1 cellular context compared by ENCODE assay signal in genomic region chr20:37270586-37271420, GRCh38.
A peak's percentile ranks its signal among the peaks of the same experiment; 100 is the strongest.
TF ChIP-seq lines count a peak whose summit lies in the region.

No MANE protein-coding gene starts in this region.

TF ChIP-seq in GM12878, 131 proteins besides CTCF, POLR2A, EP300 and RAD21 (continued from another document and continues in another):
- TF ChIP-seq IKZF1 (conservative IDR thresholded peaks at IDR 0.05) (peak; percentile 92), E4F1 (IDR thresholded peaks at IDR 0.05; ENCODE audit: borderline replicate concordance, partially characterized antibody) (no peak), MEF2A (IDR thresholded peaks at IDR 0.05; ENCODE audit: insufficient read depth, low read depth, low read length) (peak; percentile 43; the same call in 1 of the 2 replicates), IRF3 (IDR thresholded peaks at IDR 0.05) (no peak), CEBPZ (IDR thresholded peaks at IDR 0.05; ENCODE audit: low read depth, low read length) (no peak), CBX5 (IDR thresholded peaks at IDR 0.05; ENCODE audit: low read depth) (no peak), CREM (IDR thresholded peaks at IDR 0.05; ENCODE audit: low read depth) (peak; percentile 59; the same call in 1 of the 2 replicates), MYB (IDR thresholded peaks at IDR 0.05; ENCODE audit: borderline replicate concordance, low read depth, low read length) (no peak), ZNF592 (IDR thresholded peaks at IDR 0.05) (no peak), ZNF207 (IDR thresholded peaks at IDR 0.05; ENCODE audit: borderline replicate concordance) (no peak), ETV6 (conservative IDR thresholded peaks at IDR 0.05 in 1 of 2, IDR thresholded peaks at IDR 0.05 in 1 of 2; ENCODE audit: borderline replicate concordance in 1 of 2, low read depth in 1 of 2) (peak in 1 of 2 experiments; percentile 96; a peak in 2 of 4 replicates), ZNF687 (IDR thresholded peaks at IDR 0.05) (0 out of 2 replicates have a peak, but pooled peaks have one; percentile 53), NKRF (conservative IDR thresholded peaks at IDR 0.05) (no peak), SPI1 (IDR thresholded peaks at IDR 0.05; ENCODE audit: borderline replicate concordance, insufficient read depth, low read depth, low read length) (peak; percentile 85), ZNF24 (IDR thresholded peaks at IDR 0.05) (no peak), RELA (IDR thresholded peaks at IDR 0.05; ENCODE audit: borderline replicate concordance, partially characterized antibody) (no peak), NFYA (IDR thresholded peaks at IDR 0.05; ENCODE audit: borderline replicate concordance, low read depth, low read length) (no peak), CHD4 (IDR thresholded peaks at IDR 0.05) (no peak), GABPA (IDR thresholded peaks at IDR 0.05; ENCODE audit: low read depth) (no peak), PBX3 (IDR thresholded peaks at IDR 0.05; ENCODE audit: insufficient replicate concordance, low read depth, low read length) (no peak), CUX1 (IDR thresholded peaks at IDR 0.05; ENCODE audit: insufficient replicate concordance, low read depth, low read length) (peak; percentile 40), SUZ12 (IDR thresholded peaks at IDR 0.05; ENCODE audit: unreplicated experiment) (no peak), CHD2 (IDR thresholded peaks at IDR 0.05; ENCODE audit: borderline replicate concordance, low read depth, low read length) (no peak), BHLHE40 (IDR thresholded peaks at IDR 0.05; ENCODE audit: borderline replicate concordance in 1 of 2, low read depth in 2 of 2, low read length in 1 of 2) (0 out of 4 replicates have a peak, but pooled peaks of 1 of the 2 experiments have one; percentile 26), SRF (IDR thresholded peaks at IDR 0.05; ENCODE audit: low read depth in 2 of 2, low read length in 2 of 2) (peak in 1 of 2 experiments; percentile 53; a peak in 1 of 4 replicates), CBX3 (IDR thresholded peaks at IDR 0.05; ENCODE audit: borderline replicate concordance, low read depth) (no peak), SIN3A (IDR thresholded peaks at IDR 0.05; ENCODE audit: low read depth, low read length) (no peak), MXI1 (IDR thresholded peaks at IDR 0.05; ENCODE audit: low read depth, low read length) (no peak), SIX5 (IDR thresholded peaks at IDR 0.05; ENCODE audit: low read depth, low read length, severe bottlenecking) (no peak), BCL11A (IDR thresholded peaks at IDR 0.05; ENCODE audit: low read depth, low read length) (peak; percentile 73; the same call in 1 of the 2 replicates)
